In the genomic region with DNA sequence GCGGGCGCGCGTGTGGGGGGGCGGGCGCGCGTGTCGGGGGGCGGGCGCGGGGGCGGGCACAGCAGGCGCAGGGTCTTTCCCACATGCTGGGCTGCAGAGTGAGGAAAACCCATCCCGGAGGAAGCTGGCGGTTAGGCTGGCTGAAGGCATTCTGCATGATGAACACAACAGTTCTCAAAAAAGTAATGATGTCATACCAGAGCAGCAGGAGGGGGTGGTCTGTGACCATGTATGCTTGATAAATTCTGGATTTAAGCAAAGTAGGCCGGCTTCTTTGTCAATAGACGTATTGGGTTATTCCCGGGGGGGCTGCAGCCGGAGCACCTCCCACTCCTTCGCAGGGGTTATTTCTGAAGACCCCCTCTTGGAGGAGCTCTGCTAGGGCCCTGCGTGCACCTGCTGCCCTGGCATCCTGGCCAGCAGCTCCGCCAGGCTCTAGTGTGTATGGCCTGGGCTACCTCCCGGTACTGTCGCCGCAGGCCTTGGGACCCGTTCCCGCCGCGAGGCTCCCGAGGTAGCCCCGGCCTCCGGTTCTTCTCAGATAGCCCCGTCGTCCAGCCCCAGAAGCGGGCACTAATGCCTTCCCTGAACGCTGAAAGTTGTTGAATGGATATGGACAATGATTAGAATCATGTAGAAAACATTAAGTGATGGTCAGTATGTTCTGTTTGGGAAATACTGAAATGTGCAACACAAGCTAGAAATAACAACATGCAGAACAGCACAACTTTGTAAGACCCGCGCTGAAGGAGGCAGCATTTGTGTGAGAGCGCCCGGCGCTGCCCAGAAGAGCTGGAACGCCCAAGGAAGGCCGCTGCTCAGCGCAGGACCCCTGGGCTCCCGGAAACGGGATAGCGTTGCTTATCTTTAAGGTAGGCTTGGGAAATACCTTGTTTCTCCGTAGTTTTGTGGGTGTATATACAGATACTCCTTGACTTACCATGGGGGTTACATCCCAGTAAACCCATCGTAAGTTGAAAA, we compare ENCODE assay signal across 8 cellular contexts.
DNase-seq lines count a peak whose midpoint lies in the region; ATAC-seq and TF ChIP-seq lines count a peak whose summit lies in the region.

No MANE protein-coding gene starts in this region.

- peaks cover 10% of the 10 kb centered on the region for H3K4me1 Mint-ChIP-seq in activated T-cell treated with anti-CD3 and anti-CD28 coated beads, Interleukin-2, amount 50 U/mL, for 4 hours (ENCODE audit: low read depth)
- H3K4me1 Mint-ChIP-seq in endothelial cell (ENCODE audit: unreplicated experiment): no peaks in the 10 kb centered on the region

- no peaks in the 10 kb centered on the region for H3K36me3 ChIP-seq in SK-N-MC (ENCODE audit: insufficient read depth, low read length)
- no peaks in the 10 kb centered on the region for H3K36me3 ChIP-seq in tibial nerve

- no peak for DNase-seq in activated T-cell treated with anti-CD3 and anti-CD28 coated beads, Interleukin-2, amount 50 U/mL, for 4 hours
- DNase-seq in activated T-cell treated with anti-CD3 and anti-CD28 coated beads, Interleukin-2, amount 50 U/mL, for 1 hour: no peak
- DNase-seq in SK-N-MC (ENCODE audit: low read depth, low spot score): no peak
- no peak for DNase-seq in endothelial cell (ENCODE audit: low spot score)
- DNase-seq in midbrain (lab: John Stamatoyannopoulos, UW): peak; percentile 71
- DNase-seq in tibial nerve (ENCODE audit: low spot score in 2 of 2): peak in 1 of 2 donors; percentile 19
- no peak for DNase-seq in HK-2 (ENCODE audit: unreplicated experiment)

- TF ChIP-seq CTCF in endothelial cell (IDR thresholded peaks at IDR 0.05; ENCODE audit: unreplicated experiment): no peak
- no peak for TF ChIP-seq CTCF in tibial nerve (IDR thresholded peaks at IDR 0.05)

- no peak overlapping the region for H3K9ac ChIP-seq in SK-N-MC (ENCODE audit: insufficient read length)

- H3K27me3 ChIP-seq in tibial nerve: no peaks in the 10 kb centered on the region

- no peaks in the 10 kb centered on the region for H3K36me3 Mint-ChIP-seq in activated T-cell treated with anti-CD3 and anti-CD28 coated beads, Interleukin-2, amount 50 U/mL, for 4 hours (ENCODE audit: insufficient read depth)
- H3K36me3 Mint-ChIP-seq in endothelial cell (ENCODE audit: low read depth, unreplicated experiment): no peaks in the 10 kb centered on the region

- peak overlapping the region; percentile 73 for H3K4me3 Mint-ChIP-seq in activated T-cell treated with anti-CD3 and anti-CD28 coated beads, Interleukin-2, amount 50 U/mL, for 4 hours
- H3K4me3 Mint-ChIP-seq in endothelial cell (ENCODE audit: unreplicated experiment): peak overlapping the region; percentile 77

- no peak for TF ChIP-seq EP300 in tibial nerve (IDR thresholded peaks at IDR 0.05)

- TF ChIP-seq POLR2A in tibial nerve (IDR thresholded peaks at IDR 0.05): no peak

- 28 to 56% methylated on average over 35 to 36 of the region's 50 CpGs for WGBS in tibial nerve, 2 donors

- H3K9me3 Mint-ChIP-seq in activated T-cell treated with anti-CD3 and anti-CD28 coated beads, Interleukin-2, amount 50 U/mL, for 4 hours: no peaks in the 10 kb centered on the region
- H3K9me3 Mint-ChIP-seq in endothelial cell (ENCODE audit: unreplicated experiment): no peaks in the 10 kb centered on the region

- H3K27me3 Mint-ChIP-seq in activated T-cell treated with anti-CD3 and anti-CD28 coated beads, Interleukin-2, amount 50 U/mL, for 4 hours (ENCODE audit: low read depth): peaks cover 2% of the 10 kb centered on the region
- peaks cover 7% of the 10 kb centered on the region for H3K27me3 Mint-ChIP-seq in endothelial cell (ENCODE audit: unreplicated experiment)

- H3K4me1 ChIP-seq in tibial nerve: peaks cover 0 to 16% (median 7%) of the 10 kb centered on the region in 4 donors

- peak; percentile 55 for ATAC-seq in activated T-cell treated with anti-CD3 and anti-CD28 coated beads, Interleukin-2, amount 50 U/mL, for 4 hours
- ATAC-seq in HG02938 (IDR thresholded peaks at IDR 0.05; ENCODE audit: unreplicated experiment): peak; percentile 52

- H3K27ac Mint-ChIP-seq in endothelial cell (ENCODE audit: unreplicated experiment): no peak overlapping the region

- peak overlapping the region; percentile 74 for H3K4me3 ChIP-seq in SK-N-MC
- peak overlapping the region; percentile 24 to 76 (median 60) for H3K4me3 ChIP-seq in tibial nerve

- H3K9me3 ChIP-seq in SK-N-MC (ENCODE audit: low read depth, low read length): no peaks in the 10 kb centered on the region
- no peaks in the 10 kb centered on the region for H3K9me3 ChIP-seq in tibial nerve

- no peak overlapping the region for H3K27ac ChIP-seq in SK-N-MC
- peak overlapping the region; percentile 50 to 88 (median 72) for H3K27ac ChIP-seq in tibial nerve
